Comparison of ENCODE assay signal across 16 cellular contexts in the genomic region with DNA sequence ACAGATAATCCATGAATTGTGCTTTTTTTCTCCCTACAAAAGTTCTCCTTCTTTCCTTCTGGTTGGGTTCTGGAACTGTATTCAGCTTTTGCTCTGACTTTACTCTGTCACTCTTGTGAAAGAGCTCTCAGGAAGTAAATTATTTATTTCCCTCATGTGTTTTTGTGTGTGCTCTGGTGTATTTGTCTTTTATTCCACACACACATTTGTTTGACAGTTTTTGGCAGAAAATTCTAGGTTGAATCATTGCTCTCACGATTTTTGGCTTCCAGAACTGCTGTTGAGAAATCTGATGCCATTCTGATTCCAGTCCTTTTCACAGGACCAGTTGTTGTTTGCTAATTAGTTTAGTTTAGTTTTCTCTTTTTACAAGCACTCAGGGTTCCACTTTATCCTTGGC.
DNase-seq lines count a peak whose midpoint lies in the region; ATAC-seq and TF ChIP-seq lines count a peak whose summit lies in the region.
"Had no signal": no experiment of that assay in that cellular context is flagged by ENCODE, and none has a peak within 500 bp of the region (broad histone marks: within the 10 kb centered on the region; RNA-seq: fewer than 3 reads in every experiment).

No MANE protein-coding gene starts in this region.

- TF ChIP-seq CTCF in right atrium auricular region (IDR thresholded peaks at IDR 0.05) (no peak), hepatocyte (IDR thresholded peaks at IDR 0.05; ENCODE audit: poor library complexity) (no peak), endothelial cell (IDR thresholded peaks at IDR 0.05; ENCODE audit: unreplicated experiment) (no peak)

- no peak overlapping the region for H3K27ac ChIP-seq in right atrium auricular region
- H3K27ac ChIP-seq in hepatocyte, result no peak overlapping the region
- H3K27ac ChIP-seq: BLaER1, epithelial cell of prostate had no signal

- H3K9me3 Mint-ChIP-seq in endothelial cell (ENCODE audit: unreplicated experiment), result no peaks in the 10 kb centered on the region
- H3K9me3 Mint-ChIP-seq: memory B cell had no signal

- no peaks in the 10 kb centered on the region for H3K27me3 ChIP-seq in right atrium auricular region
- no peaks in the 10 kb centered on the region for H3K27me3 ChIP-seq in hepatocyte
- H3K27me3 ChIP-seq: BLaER1 had no signal

- H3K36me3 ChIP-seq in right atrium auricular region, result no peaks in the 10 kb centered on the region
- H3K36me3 ChIP-seq in hepatocyte (replicated peaks; ENCODE audit: insufficient read depth, low read depth), result no peaks in the 10 kb centered on the region
- H3K36me3 ChIP-seq: BLaER1 had no signal

- WGBS in hepatocyte (ENCODE audit: low lambda C conversion rate, missing lambda C conversion rate), result 29% methylated on average over 1 of the region's 1 CpG

- DNase-seq in left cardiac atrium (no peak), right atrium auricular region (ENCODE audit: low spot score) (no peak), RPMI7951 (ENCODE audit: low read depth) (peak; percentile 15), hepatocyte (ENCODE audit: low spot score) (peak; percentile 12), retina (no peak), endothelial cell (ENCODE audit: low spot score) (no peak), NOMO-1 treated with dmso at 0.1 percent for 144 hours (lab: John Stamatoyannopoulos, UW; ENCODE audit: unreplicated experiment) (no peak)
- DNase-seq: activated CD8-positive, alpha-beta memory T cell treated with anti-CD3 and anti-CD28 coated beads for 24 hours; activated naive CD4-positive, alpha-beta T cell treated with anti-CD3 and anti-CD28 coated beads, Interleukin-2, amount 50 U/mL, for 16 hours; DMS79 treated with DMSO at 0.1 percent for 48 hours; NCI-H187; stimulated activated CD4-positive, alpha-beta T cell treated with anti-CD3 and anti-CD28 coated beads, Interleukin-15, amount 100 ng/mL, for 24 hours had no signal

- H3K4me3 ChIP-seq in right atrium auricular region (no peak overlapping the region), hepatocyte (no peak overlapping the region)
- H3K4me3 ChIP-seq: BLaER1 had no signal

- H4K20me1 ChIP-seq in hepatocyte (ENCODE audit: insufficient read depth, poor library complexity, severe bottlenecking), result no peaks in the 10 kb centered on the region
- H4K20me1 ChIP-seq: BLaER1 had no signal

- peaks cover 2% of the 10 kb centered on the region for H3K27me3 Mint-ChIP-seq in endothelial cell (ENCODE audit: unreplicated experiment)

- H3K4me1 ChIP-seq in right atrium auricular region, result no peaks in the 10 kb centered on the region
- H3K4me1 ChIP-seq in hepatocyte (ENCODE audit: insufficient read depth), result no peaks in the 10 kb centered on the region
- H3K4me1 ChIP-seq: BLaER1 had no signal

- peak; percentile 36 to 53 for ATAC-seq in left cardiac atrium
- ATAC-seq in HG03039 (IDR thresholded peaks at IDR 0.05; ENCODE audit: unreplicated experiment), result no peak

- H3K79me2 ChIP-seq in hepatocyte, result no peaks in the 10 kb centered on the region

- intact Hi-C loops in left cardiac atrium (cut with DNase I), result no loop called here

- peaks cover 4% of the 10 kb centered on the region for H3K4me1 Mint-ChIP-seq in endothelial cell (ENCODE audit: unreplicated experiment)
- H3K4me1 Mint-ChIP-seq: memory B cell had no signal

- H3K4me3 Mint-ChIP-seq in endothelial cell (ENCODE audit: unreplicated experiment), result no peak overlapping the region
- H3K4me3 Mint-ChIP-seq: memory B cell had no signal

- H3K9me2 ChIP-seq in hepatocyte (replicated peaks; ENCODE audit: insufficient read depth), result no peaks in the 10 kb centered on the region

- no peaks in the 10 kb centered on the region for H3K36me3 Mint-ChIP-seq in endothelial cell (ENCODE audit: low read depth, unreplicated experiment)
- H3K36me3 Mint-ChIP-seq: memory B cell had no signal

- no peak overlapping the region for H3K4me2 ChIP-seq in hepatocyte
- H3K4me2 ChIP-seq: BLaER1 had no signal

- H3K27ac Mint-ChIP-seq in endothelial cell (ENCODE audit: unreplicated experiment), result no peak overlapping the region
- H3K27ac Mint-ChIP-seq: memory B cell had no signal

- no peak overlapping the region for H2AFZ ChIP-seq in hepatocyte

- H3K9me3 ChIP-seq in right atrium auricular region (no peaks in the 10 kb centered on the region), hepatocyte (ENCODE audit: low read depth) (no peaks in the 10 kb centered on the region)
- H3K9me3 ChIP-seq: BLaER1 had no signal

Comparison
In these comparisons a context has a peak if more than half of its experiments do, and no peak if none do; other contexts are left out.
1. DNase-seq: peak in RPMI7951 (single experiment) and hepatocyte (single experiment); none in left cardiac atrium (single experiment), right atrium auricular region (single experiment), retina (single experiment), endothelial cell (single experiment) and NOMO-1 treated with dmso at 0.1 percent for 144 hours (single experiment).